Comparison of ENCODE assay signal across 1 cellular context in genomic region chr22:29872145-29872893, GRCh38.
TF ChIP-seq lines count a peak whose summit lies in the region.

No MANE protein-coding gene starts in this region.

TF ChIP-seq in GM23338, 12 proteins besides CTCF, POLR2A, EP300 and RAD21 (continued from another document):
- TF ChIP-seq REST (IDR thresholded peaks at IDR 0.05; ENCODE audit: unreplicated experiment) (no peak), ETS1 (IDR thresholded peaks at IDR 0.05) (no peak), ZNF114 (CRISPR knock-in tag; IDR thresholded peaks at IDR 0.05) (no peak), EZH2 (IDR thresholded peaks at IDR 0.05; ENCODE audit: low read depth, unreplicated experiment) (no peak), ZNF331 (CRISPR knock-in tag; IDR thresholded peaks at IDR 0.05; ENCODE audit: low read depth) (no peak), STAT1 (IDR thresholded peaks at IDR 0.05; ENCODE audit: unreplicated experiment) (no peak), CREB1 (CRISPR knock-in tag; IDR thresholded peaks at IDR 0.05; ENCODE audit: low read depth) (no peak)
